Comparison of ENCODE assay signal across 17 cellular contexts in the genomic region with DNA sequence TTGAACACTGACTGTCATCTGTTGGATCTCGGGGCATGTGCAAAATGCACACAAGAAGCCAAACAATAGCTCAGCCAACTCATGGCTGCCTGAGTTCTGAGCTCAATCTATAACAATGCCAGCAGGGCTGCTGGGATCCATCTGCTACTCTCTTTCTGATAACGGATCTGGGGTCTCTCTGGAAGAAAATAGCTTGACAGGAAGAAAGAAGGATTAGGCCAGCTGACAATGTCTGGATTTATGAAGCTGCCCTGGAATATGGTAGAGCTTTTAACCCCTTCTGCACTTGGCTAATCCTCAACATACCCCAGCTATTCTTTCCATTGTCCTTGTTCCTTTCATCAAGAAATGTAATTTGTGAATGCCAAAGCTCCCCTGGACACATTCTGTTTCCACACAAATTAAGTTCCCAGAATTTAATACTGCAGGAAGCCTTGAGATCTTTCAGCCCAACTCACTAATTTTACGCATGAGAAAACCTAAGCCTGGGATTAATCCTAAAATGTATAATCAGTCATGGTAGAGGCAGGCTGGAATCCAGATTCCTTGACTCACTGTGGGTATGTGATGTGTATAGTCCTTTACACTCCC.
DNase-seq lines count a peak whose midpoint lies in the region; ATAC-seq and TF ChIP-seq lines count a peak whose summit lies in the region.
"Had no signal": no experiment of that assay in that cellular context is flagged by ENCODE, and none has a peak within 500 bp of the region (broad histone marks: within the 10 kb centered on the region; RNA-seq: fewer than 3 reads in every experiment).

No MANE protein-coding gene starts in this region.

- no peaks in the 10 kb centered on the region for H3K36me3 Mint-ChIP-seq in CD4-positive, alpha-beta memory T cell
- H3K36me3 Mint-ChIP-seq: activated naive CD8-positive, alpha-beta T cell had no signal

- no peak overlapping the region for H3K4me3 Mint-ChIP-seq in CD4-positive, alpha-beta memory T cell
- H3K4me3 Mint-ChIP-seq: activated CD4-positive, alpha-beta T cell treated with anti-CD3 and anti-CD28 coated beads, Interleukin-2, amount 10 ng/mL, durations not matched to agents 7 days and 5 days; activated naive CD8-positive, alpha-beta T cell had no signal

- no peak for TF ChIP-seq POLR2A in body of pancreas (IDR thresholded peaks at IDR 0.05)

- H3K36me3 ChIP-seq in body of pancreas (replicated peaks in 1 of 2; ENCODE audit: insufficient read depth in 1 of 2, low read depth in 2 of 2) = no peaks in the 10 kb centered on the region
- no peaks in the 10 kb centered on the region for H3K36me3 ChIP-seq in CD4-positive, alpha-beta memory T cell (ENCODE audit: insufficient read depth, low read length)
- H3K36me3 ChIP-seq: SJSA1 had no signal

- peaks cover 11 to 16% of the 10 kb centered on the region in 2 donors for H3K27me3 Mint-ChIP-seq in CD4-positive, alpha-beta memory T cell

- H3K27me3 ChIP-seq in body of pancreas = no peaks in the 10 kb centered on the region
- no peaks in the 10 kb centered on the region for H3K27me3 ChIP-seq in CD4-positive, alpha-beta memory T cell (ENCODE audit: insufficient read depth, low read length)
- H3K27me3 ChIP-seq: SJSA1 had no signal

- 53 to 68% methylated on average over 3 of the region's 3 CpGs for WGBS in body of pancreas, 2 donors

- POLR2A ChIA-PET in CD4-positive, alpha-beta memory T cell (lab: Charles Lee; ENCODE audit: partially characterized antibody) = no interaction called here

- no peak overlapping the region for H3K4me3 ChIP-seq in body of pancreas
- no peak overlapping the region for H3K4me3 ChIP-seq in CD4-positive, alpha-beta memory T cell (ENCODE audit: low read length in 2 of 2)
- H3K4me3 ChIP-seq: SJSA1 had no signal

- no peak overlapping the region for H3K27ac Mint-ChIP-seq in CD4-positive, alpha-beta memory T cell
- H3K27ac Mint-ChIP-seq: activated CD4-positive, alpha-beta T cell treated with anti-CD3 and anti-CD28 coated beads, Interleukin-2, amount 10 ng/mL, durations not matched to agents 7 days and 5 days; activated naive CD8-positive, alpha-beta T cell; progenitor cell of endocrine pancreas had no signal

- H3K4me1 Mint-ChIP-seq in CD4-positive, alpha-beta memory T cell = peaks cover 0 to 6% (median 3%) of the 10 kb centered on the region in 4 donors

- H3K9me3 ChIP-seq in body of pancreas = no peaks in the 10 kb centered on the region
- no peaks in the 10 kb centered on the region for H3K9me3 ChIP-seq in CD4-positive, alpha-beta memory T cell (ENCODE audit: control insufficient read depth in 1 of 2, low read length in 2 of 2)
- H3K9me3 ChIP-seq: SJSA1 had no signal

- ATAC-seq in body of pancreas = no peak
- no peak for ATAC-seq in GM21576 (IDR thresholded peaks at IDR 0.05; ENCODE audit: unreplicated experiment)
- ATAC-seq: left cardiac atrium had no signal

- no peak for TF ChIP-seq CTCF in body of pancreas (IDR thresholded peaks at IDR 0.05)

- no peaks in the 10 kb centered on the region for H3K9me3 Mint-ChIP-seq in CD4-positive, alpha-beta memory T cell
- H3K9me3 Mint-ChIP-seq: activated CD4-positive, alpha-beta T cell treated with anti-CD3 and anti-CD28 coated beads, Interleukin-2, amount 10 ng/mL, durations not matched to agents 7 days and 5 days had no signal

- no peaks in the 10 kb centered on the region for H3K4me1 ChIP-seq in body of pancreas
- no peaks in the 10 kb centered on the region for H3K4me1 ChIP-seq in CD4-positive, alpha-beta memory T cell (ENCODE audit: insufficient read depth, low read length)
- H3K4me1 ChIP-seq: SJSA1 had no signal

- H3K27ac ChIP-seq in body of pancreas = no peak overlapping the region
- H3K27ac ChIP-seq in CD4-positive, alpha-beta memory T cell (ENCODE audit: low read depth, low read length) = no peak overlapping the region
- H3K27ac ChIP-seq: KMS-11, SJSA1 had no signal

- CTCF ChIA-PET in CD4-positive, alpha-beta memory T cell (lab: Charles Lee; ENCODE audit: partially characterized antibody) = interaction anchor here (0.5 to 7.0 kb wide), 7 partner anchors 8 to 297 kb away, joined by 3 to 71 read pairs (median 3); no protein-coding TSS in a partner anchor

- DNase-seq in NCI-H82 (lab: John Stamatoyannopoulos, UW) (peak; percentile 93), cerebellar cortex (ENCODE audit: low spot score) (peak; percentile 98), kidney tubule cell (ENCODE audit: low spot score) (peak; percentile 59), body of pancreas (no peak)
- no peak for DNase-seq in stimulated activated CD4-positive, alpha-beta T cell treated with anti-CD3 and anti-CD28 coated beads, Interleukin-2, amount 100 ng/mL, for 24 hours
- no peak for DNase-seq in CD4-positive, alpha-beta memory T cell
- DNase-seq: activated CD4-positive, alpha-beta T cell treated with anti-CD3 and anti-CD28 coated beads, Interleukin-2, amount 10 ng/mL, durations not matched to agents 7 days and 5 days; activated T-cell treated with anti-CD3 and anti-CD28 coated beads, Interleukin-2, amount 50 U/mL, for 1 hour; DND-41; GOT3; left cardiac atrium; NCI-H1417 had no signal

- intact Hi-C loops in body of pancreas (cut with DNase I) = no loop called here
- intact Hi-C loops in CD4-positive, alpha-beta memory T cell (cut with micrococcal nuclease) = no loop called here

Comparison
In these comparisons a context has a peak if more than half of its experiments do, and no peak if none do; other contexts are left out.
1. DNase-seq: peak in NCI-H82 (single experiment), cerebellar cortex (single experiment) and kidney tubule cell (single experiment); none in body of pancreas (0 of 4), stimulated activated CD4-positive, alpha-beta T cell treated with anti-CD3 and anti-CD28 coated beads, Interleukin-2, amount 100 ng/mL, for 24 hours (0 of 2) and CD4-positive, alpha-beta memory T cell (0 of 5).